8 cellular contexts compared by ENCODE assay signal in genomic region chr3:45387636-45388348, GRCh38. TPM values are rescaled to one million over a fixed set of nuclear protein-coding genes. Genes with fewer than 3 reads are reported as not detected.
A peak's percentile ranks its signal among the peaks of the same experiment; 100 is the strongest.
DNase-seq lines count a peak whose midpoint lies in the region; ATAC-seq and TF ChIP-seq lines count a peak whose summit lies in the region.

No MANE protein-coding gene starts in this region.

- H3K4me3 ChIP-seq in AG04450 (ENCODE audit: low read depth, low read length) (peak overlapping the region; percentile 46), WI38 (ENCODE audit: low read depth, low read length) (peak overlapping the region; percentile 80), iPS-15b (ENCODE audit: low read depth, low read length) (peak overlapping the region; percentile 93), stomach smooth muscle (ENCODE audit: low read length in 2 of 2) (peak overlapping the region; percentile 65 to 98)

- in situ Hi-C loops in GM13976 (cut with MboI; ENCODE audit: low sequenced_read_pairs, unreplicated experiment): no loop called here

- peak; percentile 26 for ATAC-seq in GM21529 (IDR thresholded peaks at IDR 0.05; ENCODE audit: unreplicated experiment)
- no peak for ATAC-seq in GM18505 (IDR thresholded peaks at IDR 0.05; ENCODE audit: unreplicated experiment)

- no peak for TF ChIP-seq CTCF in AG04450 (IDR thresholded peaks at IDR 0.05; ENCODE audit: low read depth, low read length)
- no peak for TF ChIP-seq CTCF in WI38 (IDR thresholded peaks at IDR 0.05; ENCODE audit: low read depth, low read length)
- TF ChIP-seq CTCF in GM13976 (IDR thresholded peaks at IDR 0.05; ENCODE audit: borderline replicate concordance, control extremely low read depth, extremely low read depth, insufficient read depth, missing control alignments): no peak

- POLR2A ChIA-PET in AG04450 (lab: Yijun Ruan, JAX): no interaction called here

- CTCF ChIA-PET in AG04450 (lab: Charles Lee): interaction anchor here (0.9 kb wide), 1 partner anchor 347 kb away, joined by 3 read pairs; no protein-coding TSS in a partner anchor

- H3K36me3 ChIP-seq in iPS-15b (ENCODE audit: control insufficient read depth, insufficient read depth, low read length) (no peaks in the 10 kb centered on the region), stomach smooth muscle (ENCODE audit: control insufficient read depth in 2 of 2, insufficient read depth in 2 of 2, low read length in 2 of 2) (peaks cover 3 to 4% of the 10 kb centered on the region in 2 donors)

- H3K27ac ChIP-seq in AG04450 (ENCODE audit: low read depth, low read length) (no peak overlapping the region), stomach smooth muscle (ENCODE audit: low read length) (peak overlapping the region; percentile 53)

- TF ChIP-seq POLR2A in GM18505 (IDR thresholded peaks at IDR 0.05; ENCODE audit: borderline replicate concordance, extremely low read depth, insufficient read depth, insufficient read length): no peak

- no peaks in the 10 kb centered on the region for H3K9me3 ChIP-seq in AG04450 (ENCODE audit: control insufficient read depth, insufficient read depth, low read length)
- no peaks in the 10 kb centered on the region for H3K9me3 ChIP-seq in iPS-15b (ENCODE audit: control insufficient read depth, insufficient read depth, low read length)
- H3K9me3 ChIP-seq in stomach smooth muscle (ENCODE audit: control insufficient read depth in 2 of 2, low read length in 2 of 2): no peaks in the 10 kb centered on the region

- H3K9ac ChIP-seq in iPS-15b (ENCODE audit: low read depth, low read length) (no peak overlapping the region), stomach smooth muscle (ENCODE audit: low read length in 2 of 2) (peak overlapping the region; percentile 56 to 74)

- no peak for DNase-seq in AG04450 (ENCODE audit: low read depth, low spot score)
- DNase-seq in GM13976 (ENCODE audit: low spot score): no peak
- no peak for DNase-seq in SHP77 treated with DMSO at 0.1 percent for 48 hours (lab: John Stamatoyannopoulos, UW)

- H3K4me1 ChIP-seq in iPS-15b (ENCODE audit: control insufficient read depth, insufficient read depth, low read length) (no peaks in the 10 kb centered on the region), stomach smooth muscle (ENCODE audit: control insufficient read depth, insufficient read depth, low read length) (peaks cover 14% of the 10 kb centered on the region)

- H3K27me3 ChIP-seq in AG04450 (ENCODE audit: control insufficient read depth, insufficient read depth, low read length) (no peaks in the 10 kb centered on the region), iPS-15b (ENCODE audit: control insufficient read depth, insufficient read depth, low read length) (no peaks in the 10 kb centered on the region), stomach smooth muscle (ENCODE audit: control insufficient read depth in 1 of 2, insufficient read depth in 2 of 2, low read length in 2 of 2) (no peaks in the 10 kb centered on the region)

RNA-seq across cellular contexts. Expression of gene LARS2, which starts 0.6 kb away (rescaled TPM):
- 23.2 and 24.9 TPM in 2 replicates for polyA plus RNA-seq in AG04450 (2011; rRNA removed)
- 31.0 and 31.7 TPM in 2 replicates for polyA minus RNA-seq in AG04450 (2011; rRNA and poly(A)+ RNA removed)
